ENCODE assay signal across 12 cellular contexts in genomic region chr6:37283786-37284185, GRCh38. TPM values are rescaled to one million over a fixed set of nuclear protein-coding genes. Genes with fewer than 3 reads are reported as not detected.
DNase-seq lines count a peak whose midpoint lies in the region; ATAC-seq and TF ChIP-seq lines count a peak whose summit lies in the region.
"Had no signal": no experiment of that assay in that cellular context is flagged by ENCODE, and none has a peak within 500 bp of the region (broad histone marks: within the 10 kb centered on the region; RNA-seq: fewer than 3 reads in every experiment).

No MANE protein-coding gene starts in this region.

- ATAC-seq in left ventricle myocardium superior = peak; percentile 94

- H3K27ac ChIP-seq in ascending aorta = peak overlapping the region; percentile 92 to 94
- peak overlapping the region; percentile 33 for H3K27ac ChIP-seq in rectal smooth muscle tissue (ENCODE audit: low read depth, low read length)
- H3K27ac ChIP-seq: cardiac muscle cell had no signal

- no peak for TF ChIP-seq CTCF in ascending aorta (IDR thresholded peaks at IDR 0.05)

- H3K9me3 ChIP-seq in ascending aorta = no peaks in the 10 kb centered on the region

- DNase-seq in AG08395 (ENCODE audit: low spot score) (peak; percentile 47), ascending aorta (ENCODE audit: low spot score in 2 of 2) (peak; percentile 67 to 92), left ventricle myocardium superior (peak; percentile 78), NCI-H1417 (lab: John Stamatoyannopoulos, UW) (no peak), DMS79 treated with DMSO at 0.1 percent for 48 hours (lab: John Stamatoyannopoulos, UW) (no peak), AML-193 (lab: John Stamatoyannopoulos, UW) (no peak)
- DNase-seq in activated naive CD4-positive, alpha-beta T cell (lab: John Stamatoyannopoulos, UW) = no peak
- DNase-seq: NCI-H1092, NCI-H69, SIG-M5 had no signal

- no peak overlapping the region for H3K9ac ChIP-seq in rectal smooth muscle tissue (ENCODE audit: low read length)

- peaks cover 15 to 47% of the 10 kb centered on the region in 2 donors for H3K4me1 ChIP-seq in ascending aorta
- H3K4me1 ChIP-seq in rectal smooth muscle tissue (ENCODE audit: control insufficient read depth, insufficient read depth, low read length) = peaks cover 26% of the 10 kb centered on the region

- H3K27me3 ChIP-seq in ascending aorta (no peaks in the 10 kb centered on the region), rectal smooth muscle tissue (ENCODE audit: control insufficient read depth, insufficient read depth, low read length) (no peaks in the 10 kb centered on the region)
- H3K27me3 ChIP-seq: cardiac muscle cell had no signal

- H3K4me3 ChIP-seq in ascending aorta = no peak overlapping the region
- H3K4me3 ChIP-seq in rectal smooth muscle tissue (ENCODE audit: low read length) = no peak overlapping the region
- H3K4me3 ChIP-seq: cardiac muscle cell had no signal

- H3K36me3 ChIP-seq in ascending aorta (peaks cover 14 to 20% of the 10 kb centered on the region in 2 donors), rectal smooth muscle tissue (ENCODE audit: control insufficient read depth, insufficient read depth, low read length) (peaks cover 20% of the 10 kb centered on the region)

- intact Hi-C loops in ascending aorta (cut with DNase I) (loop anchor here (1.0 kb wide), 1 partner anchor 26 kb away; the partner anchor contains the start of gene TBC1D22B), left ventricle myocardium superior (cut with micrococcal nuclease) (no loop called here)

RNA-seq across cellular contexts. Expression of gene TMEM217, which starts 25.8 kb away (rescaled TPM):
- total RNA-seq in ascending aorta = not detected
- not detected for total RNA-seq in left ventricle myocardium superior

RNA-seq across cellular contexts. Expression of gene TBC1D22B, which starts 26.2 kb away (rescaled TPM):
- total RNA-seq in ascending aorta (11.1 TPM), left ventricle myocardium superior (6.3 TPM)

Comparison
In these comparisons a context has a peak if more than half of its experiments do, and no peak if none do; other contexts are left out.
1. DNase-seq: peak in AG08395 (single experiment), ascending aorta (2 of 2) and left ventricle myocardium superior (single experiment); none in NCI-H1417 (0 of 3), DMS79 treated with DMSO at 0.1 percent for 48 hours (single experiment), activated naive CD4-positive, alpha-beta T cell (0 of 4) and AML-193 (0 of 2).